Comparison of ENCODE assay signal across 8 cellular contexts in genomic region chr1:43653339-43653738, GRCh38. TPM values are rescaled to one million over a fixed set of nuclear protein-coding genes. Genes with fewer than 3 reads are reported as not detected.
DNase-seq lines count a peak whose midpoint lies in the region; ATAC-seq and TF ChIP-seq lines count a peak whose summit lies in the region.

No MANE protein-coding gene starts in this region.

- ATAC-seq in central memory CD8-positive, alpha-beta T cell (replicated peaks; ENCODE audit: extremely low read depth, poor library complexity, severe bottlenecking): no peak
- ATAC-seq in HG03432 (IDR thresholded peaks at IDR 0.05; ENCODE audit: unreplicated experiment) (no peak), HG02973 (IDR thresholded peaks at IDR 0.05; ENCODE audit: unreplicated experiment) (no peak)

- H3K9me3 ChIP-seq in trophoblast cell (ENCODE audit: insufficient read depth, low read depth, low read length): no peaks in the 10 kb centered on the region

- no peaks in the 10 kb centered on the region for H3K27me3 Mint-ChIP-seq in central memory CD8-positive, alpha-beta T cell

- peak overlapping the region; percentile 15 for H3K4ac ChIP-seq in trophoblast cell (ENCODE audit: low read depth, low read length)

- peaks cover 9% of the 10 kb centered on the region for H3K79me2 ChIP-seq in trophoblast cell (ENCODE audit: control insufficient read depth, insufficient read depth, low read length, poor library complexity)

- no peak overlapping the region for H2BK5ac ChIP-seq in trophoblast cell (ENCODE audit: low read depth, low read length, poor library complexity)

- no peak overlapping the region for H3K18ac ChIP-seq in trophoblast cell (ENCODE audit: low read length)

- no peak overlapping the region for H4K91ac ChIP-seq in trophoblast cell (ENCODE audit: low read depth, low read length)

- peaks cover 46% of the 10 kb centered on the region for H3K4me1 Mint-ChIP-seq in central memory CD8-positive, alpha-beta T cell

- H3K27ac ChIP-seq in trophoblast cell (ENCODE audit: low read depth, low read length): no peak overlapping the region

- H2AK5ac ChIP-seq in trophoblast cell (ENCODE audit: low read length): no peak overlapping the region

- H3K4me3 Mint-ChIP-seq in central memory CD8-positive, alpha-beta T cell: no peak overlapping the region

- H2AFZ ChIP-seq in trophoblast cell (ENCODE audit: insufficient read depth, low read length, poor library complexity): no peak overlapping the region

- H2BK120ac ChIP-seq in trophoblast cell (ENCODE audit: insufficient read depth, low read length, poor library complexity): no peak overlapping the region

- WGBS in trophoblast cell (ENCODE audit: extremely low coverage, insufficient coverage, insufficient read length): no CpG with 5 or more reads among the region's 3 CpGs

- peak overlapping the region; percentile 36 for H3K27ac Mint-ChIP-seq in central memory CD8-positive, alpha-beta T cell (ENCODE audit: low read depth)

- no peaks in the 10 kb centered on the region for H3K9me3 Mint-ChIP-seq in central memory CD8-positive, alpha-beta T cell

- no peak overlapping the region for H4K8ac ChIP-seq in trophoblast cell (ENCODE audit: low read depth, low read length)

- H3K36me3 Mint-ChIP-seq in central memory CD8-positive, alpha-beta T cell (ENCODE audit: insufficient read depth): peaks cover 56% of the 10 kb centered on the region

- peak overlapping the region; percentile 38 for H3K4me3 ChIP-seq in NB4 (ENCODE audit: low read depth, low read length)
- H3K4me3 ChIP-seq in trophoblast cell (ENCODE audit: low read depth, low read length): no peak overlapping the region

- H4K12ac ChIP-seq in trophoblast cell (ENCODE audit: low read depth, low read length): no peak overlapping the region

- no peak overlapping the region for H2BK12ac ChIP-seq in trophoblast cell (ENCODE audit: low read length)

- H3K79me1 ChIP-seq in trophoblast cell (ENCODE audit: low read length): peaks cover 12% of the 10 kb centered on the region

- peak; percentile 36 for DNase-seq in NCI-H82 (lab: John Stamatoyannopoulos, UW)
- DNase-seq in NCI-H82 treated with DMSO at 0.1 percent for 48 hours (lab: John Stamatoyannopoulos, UW; ENCODE audit: unreplicated experiment): no peak
- peak; percentile 66 for DNase-seq in NB4 (ENCODE audit: low read depth)
- no peak for DNase-seq in central memory CD8-positive, alpha-beta T cell (ENCODE audit: low spot score in 2 of 2)
- no peak for DNase-seq in trophoblast cell
- DNase-seq in NCI-H2029 treated with DMSO at 0.1 percent for 48 hours (lab: John Stamatoyannopoulos, UW): no peak

- no peaks in the 10 kb centered on the region for H3K27me3 ChIP-seq in trophoblast cell (ENCODE audit: insufficient read depth, low read length)

- peak; percentile 41 for TF ChIP-seq CTCF in NB4 (IDR thresholded peaks at IDR 0.05; ENCODE audit: low read depth, low read length)

- peaks cover 3 to 4% of the 10 kb centered on the region in 2 experiments for H3K4me1 ChIP-seq in trophoblast cell (ENCODE audit: control insufficient read depth in 1 of 2, insufficient read depth in 2 of 2, low read length in 2 of 2)

- peaks cover 23 to 37% of the 10 kb centered on the region in 2 experiments for H3K36me3 ChIP-seq in trophoblast cell (ENCODE audit: control insufficient read depth in 1 of 2, insufficient read depth in 2 of 2, low read length in 2 of 2)

- H3K4me2 ChIP-seq in trophoblast cell (ENCODE audit: low read length): no peak overlapping the region

- TF ChIP-seq POLR2A in NB4 (IDR thresholded peaks at IDR 0.05; ENCODE audit: extremely low read depth, insufficient read length): no peak

- H3K9ac ChIP-seq in trophoblast cell (ENCODE audit: low read length): no peak overlapping the region

- no peak overlapping the region for H3K23ac ChIP-seq in trophoblast cell (ENCODE audit: low read length)

- no peak overlapping the region for H3K14ac ChIP-seq in trophoblast cell (ENCODE audit: low read length)

RNA-seq across cellular contexts. Expression of gene KDM4A, which starts 3.4 kb away (rescaled TPM):
- polyA plus RNA-seq in trophoblast cell (2013): 20.5 and 21.9 TPM in 2 replicates

RNA-seq across cellular contexts. Expression of gene ST3GAL3, which starts 54.0 kb away (rescaled TPM):
- polyA plus RNA-seq in trophoblast cell (2013): 3.6 and 4.8 TPM in 2 replicates

Comparison
In these comparisons a context has a peak if more than half of its experiments do, and no peak if none do; other contexts are left out.
1. DNase-seq: peak in NCI-H82 (single experiment) and NB4 (single experiment); none in NCI-H82 treated with DMSO at 0.1 percent for 48 hours (single experiment), central memory CD8-positive, alpha-beta T cell (0 of 2), trophoblast cell (0 of 2) and NCI-H2029 treated with DMSO at 0.1 percent for 48 hours (single experiment).